8 cellular contexts compared by ENCODE assay signal in genomic region chr14:64800000-64800399, GRCh38.
DNase-seq lines count a peak whose midpoint lies in the region; ATAC-seq and FAIRE-seq lines count a peak whose summit lies in the region.

No MANE protein-coding gene starts in this region.

- no peak overlapping the region for H3K4me3 ChIP-seq in MG63

- H3K9me3 ChIP-seq in MG63 = no peaks in the 10 kb centered on the region

- no peaks in the 10 kb centered on the region for H3K36me3 Mint-ChIP-seq in memory B cell
- H3K36me3 Mint-ChIP-seq in activated T-helper 1 cell treated with anti-CD3 and anti-CD28 coated beads, Interleukin-12 subunit alpha, Interleukin-12 subunit beta, Interleukin-2, Interleukin-4 antibody, amounts not matched to agents 30 ng/mL and 10 ng/mL and 1 ng/mL, durations not matched to agents 14 hours and 24 hours and 36 hours (ENCODE audit: low read depth) = no peaks in the 10 kb centered on the region

- no peak overlapping the region for H3K27ac Mint-ChIP-seq in memory B cell
- H3K27ac Mint-ChIP-seq in activated T-helper 1 cell treated with anti-CD3 and anti-CD28 coated beads, Interleukin-12 subunit alpha, Interleukin-12 subunit beta, Interleukin-2, Interleukin-4 antibody, amounts not matched to agents 30 ng/mL and 10 ng/mL and 1 ng/mL, durations not matched to agents 14 hours and 24 hours and 36 hours = no peak overlapping the region

- H3K4me1 Mint-ChIP-seq in memory B cell = peaks cover 2% of the 10 kb centered on the region
- H3K4me1 Mint-ChIP-seq in activated T-helper 1 cell treated with anti-CD3 and anti-CD28 coated beads, Interleukin-12 subunit alpha, Interleukin-12 subunit beta, Interleukin-2, Interleukin-4 antibody, amounts not matched to agents 30 ng/mL and 10 ng/mL and 1 ng/mL, durations not matched to agents 14 hours and 24 hours and 36 hours (ENCODE audit: low read depth) = no peaks in the 10 kb centered on the region

- intact Hi-C loops in activated T-helper 1 cell treated with anti-CD3 and anti-CD28 coated beads, Interleukin-12 subunit alpha, Interleukin-12 subunit beta, Interleukin-2, Interleukin-4 antibody, amounts not matched to agents 30 ng/mL and 10 ng/mL and 1 ng/mL, durations not matched to agents 14 hours and 24 hours and 36 hours (cut with micrococcal nuclease) = no loop called here

- DNase-seq in ELR (ENCODE audit: low read depth) (peak; percentile 63), MG63 (peak; percentile 54), cerebellar cortex (ENCODE audit: low spot score) (peak; percentile 50), memory B cell (ENCODE audit: low spot score in 2 of 2) (no peak), D341Med (ENCODE audit: low spot score) (no peak), frontal cortex (ENCODE audit: low spot score in 2 of 2) (no peak)
- DNase-seq in activated T-helper 1 cell treated with anti-CD3 and anti-CD28 coated beads, Interleukin-12 subunit alpha, Interleukin-12 subunit beta, Interleukin-2, Interleukin-4 antibody, amounts not matched to agents 30 ng/mL and 10 ng/mL and 1 ng/mL, durations not matched to agents 14 hours and 24 hours and 36 hours (ENCODE audit: low spot score) = no peak

- peak; percentile 29 for ATAC-seq in memory B cell (ENCODE audit: low read depth)
- ATAC-seq in HG03565 (IDR thresholded peaks at IDR 0.05; ENCODE audit: unreplicated experiment) = no peak

- peaks cover 12% of the 10 kb centered on the region for H3K27me3 Mint-ChIP-seq in memory B cell
- no peaks in the 10 kb centered on the region for H3K27me3 Mint-ChIP-seq in activated T-helper 1 cell treated with anti-CD3 and anti-CD28 coated beads, Interleukin-12 subunit alpha, Interleukin-12 subunit beta, Interleukin-2, Interleukin-4 antibody, amounts not matched to agents 30 ng/mL and 10 ng/mL and 1 ng/mL, durations not matched to agents 14 hours and 24 hours and 36 hours (ENCODE audit: insufficient read depth)

- H3K27me3 ChIP-seq in MG63 = no peaks in the 10 kb centered on the region

- H3K4me3 Mint-ChIP-seq in memory B cell = no peak overlapping the region
- H3K4me3 Mint-ChIP-seq in activated T-helper 1 cell treated with anti-CD3 and anti-CD28 coated beads, Interleukin-12 subunit alpha, Interleukin-12 subunit beta, Interleukin-2, Interleukin-4 antibody, amounts not matched to agents 30 ng/mL and 10 ng/mL and 1 ng/mL, durations not matched to agents 14 hours and 24 hours and 36 hours = no peak overlapping the region

- no peak for FAIRE-seq in frontal cortex (lab: Jason Lieb, UNC)

- no peaks in the 10 kb centered on the region for H3K36me3 ChIP-seq in MG63

- no peaks in the 10 kb centered on the region for H3K9me3 Mint-ChIP-seq in memory B cell
- no peaks in the 10 kb centered on the region for H3K9me3 Mint-ChIP-seq in activated T-helper 1 cell treated with anti-CD3 and anti-CD28 coated beads, Interleukin-12 subunit alpha, Interleukin-12 subunit beta, Interleukin-2, Interleukin-4 antibody, amounts not matched to agents 30 ng/mL and 10 ng/mL and 1 ng/mL, durations not matched to agents 14 hours and 24 hours and 36 hours

Comparison
In these comparisons a context has a peak if more than half of its experiments do, and no peak if none do; other contexts are left out.
1. DNase-seq: peak in ELR (single experiment), MG63 (single experiment) and cerebellar cortex (single experiment); none in memory B cell (0 of 2), D341Med (single experiment), activated T-helper 1 cell treated with anti-CD3 and anti-CD28 coated beads, Interleukin-12 subunit alpha, Interleukin-12 subunit beta, Interleukin-2, Interleukin-4 antibody, amounts not matched to agents 30 ng/mL and 10 ng/mL and 1 ng/mL, durations not matched to agents 14 hours and 24 hours and 36 hours (single experiment) and frontal cortex (0 of 2).